In the genomic region with DNA sequence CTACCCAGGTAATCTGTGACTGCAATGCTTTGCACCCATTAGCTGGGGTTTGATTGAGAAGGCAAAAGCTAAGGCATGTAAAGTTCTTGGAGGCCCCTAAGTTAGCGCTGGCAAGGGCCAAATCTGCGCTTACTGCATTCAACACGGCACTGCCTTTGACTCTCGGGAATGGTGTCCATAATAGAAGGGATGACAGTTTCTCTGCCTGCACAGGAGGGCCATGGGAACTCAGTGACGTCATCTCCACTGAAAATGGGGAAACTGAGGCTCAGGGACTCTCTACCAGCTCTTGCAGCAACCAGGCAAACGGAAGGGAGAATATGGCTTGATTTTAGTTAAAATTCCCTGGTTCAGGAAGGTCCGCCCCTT, we compare ENCODE assay signal across 8 cellular contexts. TPM values are rescaled to one million over a fixed set of nuclear protein-coding genes. Genes with fewer than 3 reads are reported as not detected.
DNase-seq lines count a peak whose midpoint lies in the region; ATAC-seq and TF ChIP-seq lines count a peak whose summit lies in the region.

No MANE protein-coding gene starts in this region.

- no peaks in the 10 kb centered on the region for H3K36me3 ChIP-seq in aorta (ENCODE audit: control insufficient read depth in 1 of 2, insufficient read depth in 2 of 2, low read length in 1 of 2)

- H3K9me3 Mint-ChIP-seq in brain (no peaks in the 10 kb centered on the region), memory B cell (no peaks in the 10 kb centered on the region)

- H3K4me3 Mint-ChIP-seq in brain (peak overlapping the region; percentile 92 to 97 (median 96)), memory B cell (peak overlapping the region; percentile 96)

- H3K27ac Mint-ChIP-seq in brain (peak overlapping the region; percentile 98 to 100 (median 99)), memory B cell (peak overlapping the region; percentile 97)

- WGBS in aorta, 2 donors = 17 to 22% methylated on average over 7 of the region's 7 CpGs

- H3K4me3 ChIP-seq in aorta (ENCODE audit: low read length in 2 of 2) = peak overlapping the region; percentile 10 to 38

- ATAC-seq in Right ventricle myocardium superior (ENCODE audit: poor library complexity) (peak; percentile 7), left cardiac atrium (no peak), memory B cell (ENCODE audit: low read depth) (no peak), aorta (ENCODE audit: low FRiP score) (peak; percentile 12)

- peak overlapping the region in 1 of 2 donors; percentile 81 for H3K27ac ChIP-seq in aorta (ENCODE audit: low read depth in 1 of 2, low read length in 2 of 2)

- DNase-seq in Right ventricle myocardium superior (no peak), left cardiac atrium (no peak), memory B cell (ENCODE audit: low spot score in 2 of 2) (no peak), aorta (no peak), HuH-7 (ENCODE audit: low spot score) (no peak), middle frontal gyrus (ENCODE audit: extremely low spot score, low spot score) (no peak)
- DNase-seq in stimulated activated naive CD4-positive, alpha-beta T cell (lab: John Stamatoyannopoulos, UW) = no peak

- intact Hi-C loops in Right ventricle myocardium superior (cut with DNase I) (no loop called here), left cardiac atrium (cut with DNase I) (no loop called here), aorta (cut with DNase I) (no loop called here)

- no peak for TF ChIP-seq CTCF in brain (conservative IDR thresholded peaks at IDR 0.05)

- H3K4me1 ChIP-seq in aorta (ENCODE audit: control insufficient read depth in 1 of 2, insufficient read depth in 2 of 2, low read length in 2 of 2) = no peaks in the 10 kb centered on the region

- H3K27me3 ChIP-seq in aorta (ENCODE audit: control insufficient read depth in 1 of 2, insufficient read depth in 2 of 2, low read length in 1 of 2) = no peaks in the 10 kb centered on the region

- H3K4me1 Mint-ChIP-seq in brain = peaks cover 38% of the 10 kb centered on the region
- peaks cover 33% of the 10 kb centered on the region for H3K4me1 Mint-ChIP-seq in memory B cell

- no peaks in the 10 kb centered on the region for H3K9me3 ChIP-seq in aorta (ENCODE audit: control insufficient read depth, low read length)

- H3K27me3 Mint-ChIP-seq in brain = peaks cover 4% of the 10 kb centered on the region
- H3K27me3 Mint-ChIP-seq in memory B cell = no peaks in the 10 kb centered on the region

- H3K36me3 Mint-ChIP-seq in brain (no peaks in the 10 kb centered on the region), memory B cell (peaks cover 4% of the 10 kb centered on the region)

RNA-seq across cellular contexts. Expression of gene SPATA24, which starts 0.5 kb away (rescaled TPM):
- total RNA-seq in Right ventricle myocardium superior = 17.1 TPM
- total RNA-seq in left cardiac atrium = 1 to 10 TPM; 8.8 to 9.0 TPM
- 7.0 TPM for polyA plus RNA-seq in brain (ENCODE audit: insufficient read depth, low read depth, low replicate concordance)
- total RNA-seq in aorta = 1 to 10 TPM; 2.2 to 3.1 TPM
- polyA plus RNA-seq in aorta = 1 to 10 TPM; 6.3 to 7.7 TPM

RNA-seq across cellular contexts. Expression of gene PROB1, which starts 8.5 kb away (rescaled TPM):
- 50.3 TPM for total RNA-seq in Right ventricle myocardium superior
- total RNA-seq in left cardiac atrium = 10 to 100 TPM; 21.7 to 27.9 TPM
- 1.7 TPM for polyA plus RNA-seq in brain (ENCODE audit: insufficient read depth, low read depth, low replicate concordance)
- 1 to 10 TPM; 2.0 to 3.0 TPM for total RNA-seq in aorta
- polyA plus RNA-seq in aorta = under 1 TPM; 0.13 to 0.31 TPM

RNA-seq across cellular contexts. Expression of gene MZB1, which starts 13.7 kb away (rescaled TPM):
- 0.70 TPM for total RNA-seq in Right ventricle myocardium superior
- total RNA-seq in left cardiac atrium = 1 to 10 TPM in 1 of 2 donors, under 1 TPM in 1; 0.55 to 1.2 TPM
- not detected for polyA plus RNA-seq in brain (ENCODE audit: insufficient read depth, low read depth, low replicate concordance)
- 1 to 10 TPM; 1.3 to 3.9 TPM for total RNA-seq in aorta
- polyA plus RNA-seq in aorta = 1 to 10 TPM in 1 of 2 donors, under 1 TPM in 1; 0.64 to 1.8 TPM

RNA-seq across cellular contexts. Expression of gene SLC23A1, which starts 20.3 kb away (rescaled TPM):
- total RNA-seq in Right ventricle myocardium superior (not detected), left cardiac atrium (not detected), aorta (not detected)
- polyA plus RNA-seq in brain (ENCODE audit: insufficient read depth, low read depth, low replicate concordance) (not detected), aorta (1 to 10 TPM in 1 of 2 donors, not detected in 1; 3.1 TPM)

RNA-seq across cellular contexts. Expression of gene DNAJC18, which starts 35.9 kb away (rescaled TPM):
- 11.5 TPM for total RNA-seq in Right ventricle myocardium superior
- total RNA-seq in left cardiac atrium = 10 to 100 TPM; 14.8 to 15.2 TPM
- 31.0 TPM for polyA plus RNA-seq in brain (ENCODE audit: insufficient read depth, low read depth, low replicate concordance)
- total RNA-seq in aorta = 10 to 100 TPM; 18.5 to 26.4 TPM
- polyA plus RNA-seq in aorta = 1 to 10 TPM; 4.3 to 9.7 TPM

Comparison
In these comparisons a context has a peak if more than half of its experiments do, and no peak if none do; other contexts are left out.
1. ATAC-seq: peak in Right ventricle myocardium superior (single experiment) and aorta (single experiment); none in left cardiac atrium (0 of 2) and memory B cell (single experiment).
2. RNA of gene PROB1, which starts 8.5 kb away (total RNA-seq): 50.3 TPM in Right ventricle myocardium superior (single experiment) and 21.7 to 27.9 TPM in left cardiac atrium; 2.0 to 3.0 TPM in aorta; every median in the first group is over 4 times any median in the second.